26 cellular contexts compared by ENCODE assay signal in the genomic region with DNA sequence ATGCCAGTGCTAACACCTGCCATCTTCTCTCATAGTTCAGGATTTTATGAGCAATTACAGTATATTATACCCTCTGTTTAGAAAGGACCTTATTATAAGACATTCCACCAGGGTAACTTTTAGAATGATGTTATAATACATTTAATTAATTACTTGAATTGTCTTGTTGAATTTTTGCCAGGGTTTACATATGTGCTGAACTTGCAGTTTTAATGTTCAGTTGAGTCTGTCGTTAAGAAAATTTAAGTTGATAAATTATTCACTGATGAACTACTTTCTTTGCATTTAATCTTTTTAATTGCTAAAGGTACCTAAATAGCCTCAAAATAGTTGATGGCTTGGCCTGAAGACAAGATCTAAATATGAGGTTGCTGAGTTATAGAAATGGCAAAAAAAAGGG.
"Had no signal": no experiment of that assay in that cellular context is flagged by ENCODE, and none has a peak within 500 bp of the region (broad histone marks: within the 10 kb centered on the region; RNA-seq: fewer than 3 reads in every experiment).

No MANE protein-coding gene starts in this region.

- H3K9me3 Mint-ChIP-seq: mesothelial cell of epicardium, naive B cell had no signal

- H3K27ac ChIP-seq: colonic mucosa, dorsolateral prefrontal cortex, epithelial cell of prostate, esophagus squamous epithelium, gastrocnemius medialis, heart right ventricle, left lung, lower lobe of right lung had no signal

- H3K4me3 ChIP-seq: colonic mucosa, dorsolateral prefrontal cortex, esophagus squamous epithelium, gastrocnemius medialis, heart right ventricle, left lung, lower lobe of right lung, mucosa of descending colon had no signal

- DNase-seq: colonic mucosa; dermis blood vessel endothelial cell; dorsolateral prefrontal cortex; effector CD4-positive, alpha-beta T cell; effector memory CD4-positive, alpha-beta T cell; erythroblast; esophagus squamous epithelium; foreskin fibroblast; foreskin melanocyte; gastrocnemius medialis; glutamatergic neuron; head of caudate nucleus; heart right ventricle; hippocampal formation; left cardiac atrium; left lung; left ventricle myocardium superior; lower lobe of right lung; mesenchymal stem cell; mucosa of descending colon; naive B cell had no signal

- H3K36me3 Mint-ChIP-seq: mesothelial cell of epicardium, naive B cell had no signal

- H3K27ac Mint-ChIP-seq: mesothelial cell of epicardium, naive B cell had no signal

- H3K4me3 Mint-ChIP-seq: mesothelial cell of epicardium, naive B cell had no signal

- H3K4me1 Mint-ChIP-seq: naive B cell had no signal

- H3K36me3 ChIP-seq: colonic mucosa, esophagus squamous epithelium, gastrocnemius medialis, heart right ventricle, left lung, lower lobe of right lung had no signal

- FAIRE-seq: islet of Langerhans, keratinocyte had no signal

- ATAC-seq: esophagus mucosa, gastrocnemius medialis, heart right ventricle, left cardiac atrium, left lung, left ventricle myocardium superior, lower lobe of right lung, mucosa of descending colon had no signal

- H3K4me1 ChIP-seq: colonic mucosa, esophagus squamous epithelium, gastrocnemius medialis, heart right ventricle, left lung, lower lobe of right lung had no signal

- H3K9me3 ChIP-seq: colonic mucosa, esophagus squamous epithelium, gastrocnemius medialis, heart right ventricle, left lung, lower lobe of right lung, mucosa of descending colon had no signal

- H3K27me3 ChIP-seq: colonic mucosa, dorsolateral prefrontal cortex, esophagus squamous epithelium, gastrocnemius medialis, left lung had no signal
